In the genomic region with DNA sequence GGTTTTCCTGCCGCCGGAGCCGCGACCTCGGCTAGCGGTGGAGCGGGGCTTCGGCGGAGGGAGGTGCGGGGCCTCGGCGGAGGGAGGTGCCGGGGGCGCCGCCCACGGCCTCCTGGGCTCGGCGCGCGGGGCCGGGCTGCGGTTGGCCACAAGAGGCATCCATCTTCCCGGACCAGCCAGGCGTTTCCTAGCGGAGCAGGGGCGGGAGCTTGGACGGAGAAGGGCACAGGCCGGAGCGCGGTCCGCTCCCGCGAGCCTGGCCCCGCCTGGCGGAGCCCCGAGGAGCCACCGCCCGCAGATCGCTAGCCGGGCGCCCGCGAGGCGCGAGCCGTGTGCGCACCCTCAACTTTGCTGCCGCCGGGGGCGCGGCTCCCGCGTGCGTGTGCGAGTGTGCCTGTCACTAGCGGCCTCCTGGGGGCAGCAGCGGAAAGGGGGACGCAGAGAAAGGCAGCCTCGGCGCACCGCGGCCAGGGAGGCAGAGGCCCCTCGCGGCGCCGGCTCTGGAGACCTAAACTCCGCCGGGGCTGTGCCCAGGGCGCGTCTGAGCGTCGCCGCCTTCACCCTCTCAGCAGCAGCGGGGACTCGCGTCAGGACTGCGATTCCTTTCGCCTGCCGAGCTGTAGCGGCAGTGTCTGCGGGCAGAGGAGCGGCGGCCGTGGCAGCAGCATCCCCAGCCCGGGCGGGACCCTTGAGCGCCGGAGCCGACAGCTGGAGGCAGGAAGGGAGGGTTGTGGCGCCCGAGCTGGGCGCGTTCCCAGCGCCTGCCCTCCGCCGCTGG, we compare ENCODE assay signal across 8 cellular contexts. TPM values are rescaled to one million over a fixed set of nuclear protein-coding genes. Genes with fewer than 3 reads are reported as not detected.
A peak's percentile ranks its signal among the peaks of the same experiment; 100 is the strongest.
DNase-seq lines count a peak whose midpoint lies in the region; ATAC-seq and TF ChIP-seq lines count a peak whose summit lies in the region.

No MANE protein-coding gene starts in this region.

- peak; percentile 93 for DNase-seq in AG04450 (ENCODE audit: low read depth, low spot score)
- DNase-seq in NCI-H2227 treated with DMSO at 0.1 percent for 48 hours (lab: John Stamatoyannopoulos, UW): peak; percentile 93
- DNase-seq in activated CD4-positive, CD25-positive, alpha-beta regulatory T cell treated with anti-CD3 and anti-CD28 coated beads, Interleukin-2, amount 50 U/mL, for 72 hours: peak; percentile 63
- DNase-seq in cerebellum (ENCODE audit: low spot score): peak; percentile 75
- DNase-seq in kidney epithelial cell (ENCODE audit: low read depth): peak; percentile 71
- peak; percentile 51 to 69 for DNase-seq in stimulated activated CD4-positive, alpha-beta T cell treated with anti-CD3 and anti-CD28 coated beads, Interleukin-15, amount 100 ng/mL, for 1 hour (ENCODE audit: low read depth in 1 of 2, low spot score in 1 of 2)

- CTCF ChIA-PET in AG04450 (lab: Charles Lee): interaction anchor here (0.5 to 3.1 kb wide), 36 partner anchors 11 to 560 kb away, joined by 3 to 24 read pairs (median 3); no protein-coding TSS in a partner anchor

- ATAC-seq in GM18873 (IDR thresholded peaks at IDR 0.05; ENCODE audit: low FRiP score, unreplicated experiment): peak; percentile 98
- peak; percentile 97 for ATAC-seq in HG03139 (IDR thresholded peaks at IDR 0.05; ENCODE audit: unreplicated experiment)

- H3K4me3 ChIP-seq in AG04450 (ENCODE audit: low read depth, low read length): peak overlapping the region; percentile 97
- peak overlapping the region; percentile 98 for H3K4me3 ChIP-seq in kidney epithelial cell (ENCODE audit: low read depth, low read length)

- H3K27ac ChIP-seq in AG04450 (ENCODE audit: low read depth, low read length): peak overlapping the region; percentile 89

- POLR2A ChIA-PET in AG04450 (lab: Yijun Ruan, JAX): interaction anchor here (0.8 to 2.3 kb wide), 7 partner anchors 17 to 560 kb away, joined by 3 to 12 read pairs (median 5); partner anchors contain the start of gene XPOT

- no peaks in the 10 kb centered on the region for H3K36me3 ChIP-seq in kidney epithelial cell (ENCODE audit: control insufficient read depth, insufficient read depth, low read length)

- no peaks in the 10 kb centered on the region for H3K27me3 ChIP-seq in AG04450 (ENCODE audit: control insufficient read depth, insufficient read depth, low read length)
- H3K27me3 ChIP-seq in kidney epithelial cell (ENCODE audit: control insufficient read depth, insufficient read depth, low read length): no peaks in the 10 kb centered on the region

- no peaks in the 10 kb centered on the region; the same call in 1 of the 2 replicates for H3K9me3 ChIP-seq in AG04450 (ENCODE audit: control insufficient read depth, insufficient read depth, low read length)

- TF ChIP-seq CTCF in AG04450 (IDR thresholded peaks at IDR 0.05; ENCODE audit: low read depth, low read length): peak; percentile 86
- TF ChIP-seq CTCF in kidney epithelial cell (IDR thresholded peaks at IDR 0.05; ENCODE audit: insufficient read depth, low read length, poor library complexity, severe bottlenecking): peak; percentile 82

RNA-seq across cellular contexts. Expression of gene SRGAP1, which starts 0.7 kb away (rescaled TPM):
- 21.6 and 24.9 TPM in 2 replicates for polyA plus RNA-seq in AG04450 (2011; rRNA removed)
- polyA minus RNA-seq in AG04450 (2011; rRNA and poly(A)+ RNA removed): 73.7 and 84.9 TPM in 2 replicates
- total RNA-seq in cerebellum (39.0 TPM), kidney epithelial cell (17.5 and 28.9 TPM in 2 replicates)

Comparison
In these comparisons a context has a peak if more than half of its experiments do, and no peak if none do; other contexts are left out.
1. Peak in every context shown above with its lines: DNase-seq, ATAC-seq, H3K4me3 ChIP-seq and H3K27ac ChIP-seq.